Comparison of ENCODE assay signal across 10 cellular contexts in the genomic region with DNA sequence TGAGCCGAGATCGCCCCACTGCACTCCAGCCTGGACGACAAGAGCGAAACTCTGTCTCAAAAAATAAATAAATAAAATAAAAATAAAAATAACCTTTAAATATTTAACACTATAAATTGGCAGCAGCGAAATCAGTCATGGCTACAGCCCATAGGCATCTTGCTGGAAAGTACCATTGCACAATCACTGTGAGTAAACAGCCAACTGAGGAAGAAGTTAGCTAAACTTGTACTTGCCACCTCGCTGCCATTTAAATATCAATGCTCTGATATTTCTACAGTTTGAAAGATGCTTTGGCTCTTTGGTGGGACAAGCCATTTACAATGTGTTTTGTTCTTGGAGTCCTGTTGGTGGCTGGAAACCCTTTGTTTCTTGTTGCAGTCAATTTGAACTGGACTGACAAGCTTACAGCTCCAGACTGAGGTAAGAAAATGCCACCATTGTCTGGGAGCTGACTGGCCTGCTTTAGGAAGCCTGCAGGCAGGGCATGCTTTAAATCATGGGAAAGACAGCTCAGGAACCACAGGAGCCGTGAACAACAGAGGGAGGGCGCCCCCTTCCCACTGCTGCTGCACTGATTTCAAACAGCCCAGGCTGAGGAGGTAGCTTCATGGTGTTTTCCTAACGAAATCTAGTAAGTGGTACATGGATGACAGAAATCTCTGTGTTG.
DNase-seq lines count a peak whose midpoint lies in the region; ATAC-seq lines count a peak whose summit lies in the region.
"Had no signal": no experiment of that assay in that cellular context is flagged by ENCODE, and none has a peak within 500 bp of the region (broad histone marks: within the 10 kb centered on the region; RNA-seq: fewer than 3 reads in every experiment).

No MANE protein-coding gene starts in this region.

- no peaks in the 10 kb centered on the region for H3K9me3 ChIP-seq in esophagus (ENCODE audit: control insufficient read depth in 2 of 2, insufficient read depth in 1 of 2, low read depth in 1 of 2, low read length in 1 of 2)
- H3K9me3 ChIP-seq: upper lobe of right lung had no signal

- peak overlapping the region; percentile 47 to 75 for H3K27ac ChIP-seq in esophagus (ENCODE audit: low read depth in 2 of 2, low read length in 1 of 2)
- H3K27ac ChIP-seq: upper lobe of right lung had no signal

- WGBS in esophagus, 2 donors = 69 to 76% methylated on average over 9 of the region's 9 CpGs

- H3K36me3 ChIP-seq in esophagus (ENCODE audit: control insufficient read depth in 2 of 2, insufficient read depth in 2 of 2, low read length in 1 of 2) = no peaks in the 10 kb centered on the region

- ATAC-seq in GM21526 (IDR thresholded peaks at IDR 0.05; ENCODE audit: low FRiP score, unreplicated experiment) (no peak), HG02678 (IDR thresholded peaks at IDR 0.05; ENCODE audit: unreplicated experiment) (no peak)
- ATAC-seq: upper lobe of right lung had no signal

- H3K4me3 ChIP-seq in esophagus (ENCODE audit: low read depth in 1 of 2, low read length in 2 of 2) = no peak overlapping the region
- H3K4me3 ChIP-seq: upper lobe of right lung had no signal

- H3K4me1 ChIP-seq in esophagus (ENCODE audit: control insufficient read depth in 2 of 2, insufficient read depth in 2 of 2, low read length in 1 of 2) = peaks cover 0 to 5% of the 10 kb centered on the region in 2 donors
- H3K4me1 ChIP-seq: upper lobe of right lung had no signal

- DNase-seq in DMS 273 (lab: John Stamatoyannopoulos, UW; ENCODE audit: unreplicated experiment) (peak; percentile 16), DMS 273 treated with DMSO at 0.1 percent for 48 hours (lab: John Stamatoyannopoulos, UW) (no peak), OCI-M1 (lab: John Stamatoyannopoulos, UW) (peak; percentile 81), pons (ENCODE audit: low spot score) (peak; percentile 15)
- DNase-seq in activated effector memory CD4-positive, alpha-beta T cell treated with anti-CD3 and anti-CD28 coated beads, Interleukin-2, amount 50 U/mL, for 16 hours = no peak
- DNase-seq: stimulated activated CD4-positive, alpha-beta T cell treated with anti-CD3 and anti-CD28 coated beads, Interleukin-4, amount 100 ng/mL, for 4 hours; upper lobe of right lung had no signal

- H3K27me3 ChIP-seq in esophagus (ENCODE audit: control insufficient read depth in 1 of 2, insufficient read depth in 2 of 2, low read length in 2 of 2) = no peaks in the 10 kb centered on the region
- H3K27me3 ChIP-seq: upper lobe of right lung had no signal

Comparison
In these comparisons a context has a peak if more than half of its experiments do, and no peak if none do; other contexts are left out.
1. DNase-seq: peak in DMS 273 (single experiment), OCI-M1 (single experiment) and pons (single experiment); none in DMS 273 treated with DMSO at 0.1 percent for 48 hours (single experiment) and activated effector memory CD4-positive, alpha-beta T cell treated with anti-CD3 and anti-CD28 coated beads, Interleukin-2, amount 50 U/mL, for 16 hours (single experiment).